ENCODE assay signal across 8 cellular contexts in the genomic region with DNA sequence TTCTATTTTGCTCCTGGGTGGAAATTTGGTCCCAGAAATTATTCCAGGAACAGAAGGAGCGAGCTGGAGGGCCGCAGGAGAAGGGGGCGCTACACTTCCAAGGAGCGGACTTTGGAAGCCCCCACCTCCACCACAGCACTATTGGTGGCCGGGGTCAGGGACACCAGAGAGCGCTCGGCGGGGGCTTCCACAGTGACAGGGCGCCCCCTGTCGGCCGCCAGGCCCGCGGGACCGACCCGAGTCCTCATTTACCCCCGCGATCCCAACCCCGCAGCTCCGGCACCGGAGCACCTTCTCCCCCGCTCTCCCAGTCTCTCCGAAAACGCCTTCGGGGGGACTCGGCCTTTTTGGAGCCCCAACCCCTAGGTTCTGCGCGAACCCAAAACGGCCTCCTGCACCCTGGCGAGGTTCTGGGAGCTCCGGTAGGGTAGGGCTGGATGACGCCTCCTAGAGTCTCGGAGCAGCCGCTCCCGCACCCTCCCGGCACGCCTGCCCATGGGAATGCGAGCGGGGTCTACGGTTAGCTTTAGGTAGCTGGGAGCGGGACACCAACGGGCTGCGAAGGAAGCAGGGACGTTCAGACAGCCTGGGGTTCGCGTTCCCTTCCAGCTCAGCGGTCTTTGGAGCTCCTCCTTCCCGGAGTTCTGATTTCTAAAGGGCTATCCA. TPM values are rescaled to one million over a fixed set of nuclear protein-coding genes. Genes with fewer than 3 reads are reported as not detected.
DNase-seq lines count a peak whose midpoint lies in the region; ATAC-seq and TF ChIP-seq lines count a peak whose summit lies in the region.

No MANE protein-coding gene starts in this region.

- H3K4me1 ChIP-seq in body of pancreas (peaks cover 21% of the 10 kb centered on the region), right lobe of liver (peaks cover 0 to 11% (median 5%) of the 10 kb centered on the region in 4 donors)

- TF ChIP-seq POLR2A in body of pancreas (IDR thresholded peaks at IDR 0.05) (no peak), right lobe of liver (IDR thresholded peaks at IDR 0.05) (no peak), GM18505 (IDR thresholded peaks at IDR 0.05; ENCODE audit: borderline replicate concordance, extremely low read depth, insufficient read depth, insufficient read length) (no peak)

- CTCF ChIA-PET in HEK293T (lab: Yijun Ruan, JAX): interaction anchor here (0.6 to 2.2 kb wide), 21 partner anchors 8 to 251 kb away, joined by 3 to 18 read pairs (median 5); no protein-coding TSS in a partner anchor

- WGBS in body of pancreas, 2 donors: 2% methylated on average over 12 to 46 of the region's 47 CpGs
- WGBS in right lobe of liver (ENCODE audit: insufficient coverage, low coverage, low lambda C conversion rate, missing lambda C conversion rate): 4% methylated on average over 24 of the region's 47 CpGs

- H3K27ac ChIP-seq in body of pancreas (no peak overlapping the region), right lobe of liver (peak overlapping the region in 2 of 3 donors; percentile 3 to 49)

- POLR2A ChIA-PET in HEK293T (lab: Yijun Ruan, JAX): no interaction called here

- H3K36me3 ChIP-seq in body of pancreas (replicated peaks in 1 of 2; ENCODE audit: insufficient read depth in 1 of 2, low read depth in 2 of 2) (no peaks in the 10 kb centered on the region), right lobe of liver (peaks cover 0 to 9% (median 0%) of the 10 kb centered on the region in 4 donors)

- intact Hi-C loops in body of pancreas (cut with DNase I) (loop anchor here (5.0 to 10.0 kb wide), 2 partner anchors 96 to 132 kb away; no protein-coding TSS in a partner anchor), right lobe of liver (cut with DNase I) (loop anchor here (10.0 kb wide), 1 partner anchor 122 kb away; no protein-coding TSS in a partner anchor)

- H3K9me3 ChIP-seq in body of pancreas: no peaks in the 10 kb centered on the region
- H3K9me3 ChIP-seq in right lobe of liver: no peaks in the 10 kb centered on the region

- DNase-seq in AG09319 (ENCODE audit: extremely low read depth, low read depth): no peak
- DNase-seq in HEK293T (ENCODE audit: extremely low spot score): peak; percentile 62
- DNase-seq in body of pancreas: peak; percentile 73 to 89 (median 81)
- DNase-seq in right lobe of liver: peak; percentile 78 to 83 (median 81)
- no peak for DNase-seq in NK-92 treated with Interleukin-12 subunit alpha and Interleukin-12 subunit beta, amount 100 ng/mL, for 24 hours (lab: John Stamatoyannopoulos, UW)
- no peak for DNase-seq in NCI-H2227 (lab: John Stamatoyannopoulos, UW; ENCODE audit: unreplicated experiment)

- TF ChIP-seq CTCF in AG09319 (IDR thresholded peaks at IDR 0.05; ENCODE audit: low read depth, low read length) (peak; percentile 53), body of pancreas (IDR thresholded peaks at IDR 0.05) (peak; percentile 84 to 94 (median 86)), right lobe of liver (IDR thresholded peaks at IDR 0.05) (peak; percentile 75 to 92 (median 86))

- H3K4me3 ChIP-seq in body of pancreas (no peak overlapping the region), right lobe of liver (peak overlapping the region; percentile 41 to 58 (median 57))

- H3K27me3 ChIP-seq in body of pancreas (no peaks in the 10 kb centered on the region), right lobe of liver (no peaks in the 10 kb centered on the region)

- ATAC-seq in body of pancreas: no peak
- peak; percentile 31 to 60 (median 54) for ATAC-seq in right lobe of liver
- ATAC-seq in GM21528 (IDR thresholded peaks at IDR 0.05; ENCODE audit: low FRiP score, unreplicated experiment): no peak
- ATAC-seq in GM18505 (IDR thresholded peaks at IDR 0.05; ENCODE audit: unreplicated experiment): no peak

TF ChIP-seq in HEK293T, 16 proteins besides CTCF, POLR2A, EP300 and RAD21:
- TF ChIP-seq PKNOX1 (IDR thresholded peaks at IDR 0.05) (no peak), TARDBP (IDR thresholded peaks at IDR 0.05) (no peak), LEF1 (IDR thresholded peaks at IDR 0.05; ENCODE audit: borderline replicate concordance) (no peak), FOXM1 (IDR thresholded peaks at IDR 0.05; ENCODE audit: borderline replicate concordance) (no peak), SUZ12 (IDR thresholded peaks at IDR 0.05) (no peak), HDGF (IDR thresholded peaks at IDR 0.05; ENCODE audit: borderline replicate concordance) (no peak), FOXK2 (IDR thresholded peaks at IDR 0.05) (no peak), SP1 (IDR thresholded peaks at IDR 0.05) (no peak), NFRKB (IDR thresholded peaks at IDR 0.05) (no peak), L3MBTL2 (conservative IDR thresholded peaks at IDR 0.05) (no peak), FOXA1 (IDR thresholded peaks at IDR 0.05) (no peak), CTBP1 (IDR thresholded peaks at IDR 0.05; ENCODE audit: borderline replicate concordance) (no peak)
TF ChIP-seq in HEK293T: peak in this region for 0.

RNA-seq across cellular contexts. Expression of gene FOXA2, which starts 2.4 kb away (rescaled TPM):
- 10 to 100 TPM; 42.5 to 63.3 TPM for total RNA-seq in body of pancreas
- 10 to 100 TPM; 11.8 to 28.7 (median 21.2) TPM for total RNA-seq in right lobe of liver

Comparison
In these comparisons a context has a peak if more than half of its experiments do, and no peak if none do; other contexts are left out.
1. DNase-seq: peak in HEK293T (single experiment), body of pancreas (4 of 4) and right lobe of liver (3 of 3); none in AG09319 (single experiment), NK-92 treated with Interleukin-12 subunit alpha and Interleukin-12 subunit beta, amount 100 ng/mL, for 24 hours (single experiment) and NCI-H2227 (single experiment).
2. ATAC-seq: peak in right lobe of liver (4 of 4); none in body of pancreas (single experiment), GM21528 (single experiment) and GM18505 (single experiment).
3. H3K27ac ChIP-seq: peak in right lobe of liver (2 of 3); none in body of pancreas (0 of 4).
4. H3K4me3 ChIP-seq: peak in right lobe of liver (3 of 3); none in body of pancreas (0 of 2).
5. Peak in every context shown above with its lines, with median percentiles within 50 percentile points of each other: CTCF ChIP-seq.